In genomic region chr19:20776083-20777076, GRCh38 we compare ENCODE assay signal across 8 cellular contexts. TPM values are rescaled to one million over a fixed set of nuclear protein-coding genes. Genes with fewer than 3 reads are reported as not detected.
A peak's percentile ranks its signal among the peaks of the same experiment; 100 is the strongest.
DNase-seq lines count a peak whose midpoint lies in the region; ATAC-seq, FAIRE-seq and TF ChIP-seq lines count a peak whose summit lies in the region.

Gene ZNF66 (plus strand): TSS chr19:20776304. CDS start chr19:20776448, 144 bp downstream.

- H3K36me3 ChIP-seq in kidney (ENCODE audit: control insufficient read depth in 1 of 2, insufficient read depth in 2 of 2, low read length in 2 of 2), result no peaks in the 10 kb centered on the region

- no peaks in the 10 kb centered on the region for H3K9me3 ChIP-seq in kidney (ENCODE audit: control insufficient read depth in 1 of 2, low read length in 2 of 2)

- FAIRE-seq in kidney (lab: Jason Lieb, UNC), result peak; percentile 99

- peak within 1 kb of the TSS; percentile 71 to 88 for H3K9ac ChIP-seq in kidney (ENCODE audit: low read length in 2 of 2)

- peak; percentile 96 for ATAC-seq in GM18517 (IDR thresholded peaks at IDR 0.05; ENCODE audit: unreplicated experiment)
- ATAC-seq in HG03060 (IDR thresholded peaks at IDR 0.05; ENCODE audit: low read depth, unreplicated experiment), result peak; percentile 90
- ATAC-seq in activated CD4-positive, CD25-positive, alpha-beta regulatory T cell treated with anti-CD3 and anti-CD28 coated beads, Interleukin-2, amount 50 U/mL, for 24 hours, result peak; percentile 99

- peak within 1 kb of the TSS; percentile 58 for H3K27ac ChIP-seq in 22Rv1
- H3K27ac ChIP-seq in kidney (ENCODE audit: low read depth in 2 of 2, low read length in 2 of 2), result no peak within 1 kb of the TSS

- peak within 1 kb of the TSS; percentile 89 to 90 for H3K4me3 ChIP-seq in kidney (ENCODE audit: low read length in 2 of 2)

- intact Hi-C loops in kidney (cut with DNase I), result no loop called here

- DNase-seq in NCI-H2171 (lab: John Stamatoyannopoulos, UW) (peak; percentile 94), cerebellum (ENCODE audit: low spot score) (peak; percentile 90), kidney (peak; percentile 98)
- DNase-seq in stimulated activated CD4-positive, alpha-beta T cell treated with anti-CD3 and anti-CD28 coated beads, Interleukin-15, amount 100 ng/mL, for 24 hours, result peak; percentile 95

- no peaks in the 10 kb centered on the region for H3K4me1 ChIP-seq in kidney (ENCODE audit: control insufficient read depth in 1 of 2, insufficient read depth in 1 of 2, low read depth in 1 of 2, low read length in 2 of 2)

- TF ChIP-seq CTCF in 22Rv1 (IDR thresholded peaks at IDR 0.05) (no peak), kidney (IDR thresholded peaks at IDR 0.05; ENCODE audit: borderline replicate concordance, extremely low read depth, insufficient read depth) (no peak)

RNA-seq across cellular contexts. Expression of gene ZNF66, which starts in this region (rescaled TPM):
- 39.4 TPM for total RNA-seq in cerebellum
- total RNA-seq in kidney, result 5.8 TPM
- not detected for polyA plus RNA-seq in kidney (ENCODE audit: insufficient read depth, low read depth, low replicate concordance)
